In genomic region chr20:6123650-6124014, GRCh38 we compare ENCODE assay signal across 10 cellular contexts. TPM values are rescaled to one million over a fixed set of nuclear protein-coding genes. Genes with fewer than 3 reads are reported as not detected.
DNase-seq lines count a peak whose midpoint lies in the region; ATAC-seq, FAIRE-seq and TF ChIP-seq lines count a peak whose summit lies in the region.
"Had no signal": no experiment of that assay in that cellular context is flagged by ENCODE, and none has a peak within 500 bp of the region (broad histone marks: within the 10 kb centered on the region; RNA-seq: fewer than 3 reads in every experiment).

No MANE protein-coding gene starts in this region.

- peak overlapping the region; percentile 92 to 94 for H3K27ac ChIP-seq in small intestine (ENCODE audit: low read depth in 1 of 2, low read length in 1 of 2)

- H3K9me3 ChIP-seq in small intestine (ENCODE audit: control insufficient read depth, low read depth) = no peaks in the 10 kb centered on the region
- H3K9me3 ChIP-seq: MG63 had no signal

- DNase-seq in T-helper 2 cell treated with Interferon-gamma antibody and Interleukin-4, amounts not matched to agents 5 μg/mL and 100 μg/mL, for 36 hours (ENCODE audit: low spot score) = no peak
- no peak for DNase-seq in T-helper 2 cell
- no peak for DNase-seq in T-cell
- DNase-seq in glutamatergic neuron = no peak
- DNase-seq in small intestine = no peak
- DNase-seq in COR-L47 (lab: John Stamatoyannopoulos, UW) = no peak
- no peak for DNase-seq in natural killer cell treated with Interleukin-12 subunit alpha and Interleukin-12 subunit beta and Interleukin-15 and Interleukin-18, amount 100 ng/mL, for 72 hours (ENCODE audit: low spot score)
- DNase-seq in Ammon's horn (ENCODE audit: low spot score) = no peak

- H3K27me3 Mint-ChIP-seq in T-helper 2 cell treated with Interferon-gamma antibody and Interleukin-4, amounts not matched to agents 5 μg/mL and 100 μg/mL, for 36 hours (ENCODE audit: low read depth) = peaks cover 36% of the 10 kb centered on the region
- H3K27me3 Mint-ChIP-seq in T-cell = peaks cover 34 to 54% of the 10 kb centered on the region in 2 donors
- no peaks in the 10 kb centered on the region for H3K27me3 Mint-ChIP-seq in glutamatergic neuron (ENCODE audit: unreplicated experiment)
- H3K27me3 Mint-ChIP-seq in natural killer cell treated with Interleukin-12 subunit alpha and Interleukin-12 subunit beta and Interleukin-15 and Interleukin-18, amount 100 ng/mL, for 72 hours = peaks cover 22 to 55% of the 10 kb centered on the region in 2 donors

- H3K4me1 Mint-ChIP-seq in T-helper 2 cell treated with Interferon-gamma antibody and Interleukin-4, amounts not matched to agents 5 μg/mL and 100 μg/mL, for 36 hours (ENCODE audit: low read depth) = peaks cover 9% of the 10 kb centered on the region
- H3K4me1 Mint-ChIP-seq in T-cell (peaks cover 11 to 13% (median 11%) of the 10 kb centered on the region in 3 donors), glutamatergic neuron (ENCODE audit: low read depth, unreplicated experiment) (peaks cover 3% of the 10 kb centered on the region)
- H3K4me1 Mint-ChIP-seq in natural killer cell treated with Interleukin-12 subunit alpha and Interleukin-12 subunit beta and Interleukin-15 and Interleukin-18, amount 100 ng/mL, for 72 hours (ENCODE audit: low read depth in 2 of 2) = no peaks in the 10 kb centered on the region

- CTCF ChIA-PET in T-cell (lab: Charles Lee) = no interaction called here

- H3K9me3 Mint-ChIP-seq in T-helper 2 cell treated with Interferon-gamma antibody and Interleukin-4, amounts not matched to agents 5 μg/mL and 100 μg/mL, for 36 hours = no peaks in the 10 kb centered on the region
- H3K9me3 Mint-ChIP-seq in T-cell (no peaks in the 10 kb centered on the region), glutamatergic neuron (ENCODE audit: unreplicated experiment) (no peaks in the 10 kb centered on the region)
- no peaks in the 10 kb centered on the region for H3K9me3 Mint-ChIP-seq in natural killer cell treated with Interleukin-12 subunit alpha and Interleukin-12 subunit beta and Interleukin-15 and Interleukin-18, amount 100 ng/mL, for 72 hours

- no peak for TF ChIP-seq CTCF in glutamatergic neuron (IDR thresholded peaks at IDR 0.05; ENCODE audit: partially characterized antibody, unreplicated experiment)

- no peak for FAIRE-seq in small intestine (lab: Jason Lieb, UNC)
- FAIRE-seq: endometrium had no signal

- no peak overlapping the region for H3K4me3 ChIP-seq in small intestine (ENCODE audit: low read depth in 1 of 2, low read length in 2 of 2)

- H3K36me3 Mint-ChIP-seq in T-helper 2 cell treated with Interferon-gamma antibody and Interleukin-4, amounts not matched to agents 5 μg/mL and 100 μg/mL, for 36 hours (ENCODE audit: low read depth) = no peaks in the 10 kb centered on the region
- H3K36me3 Mint-ChIP-seq in T-cell = no peaks in the 10 kb centered on the region
- H3K36me3 Mint-ChIP-seq in glutamatergic neuron (ENCODE audit: unreplicated experiment) = no peaks in the 10 kb centered on the region
- no peaks in the 10 kb centered on the region for H3K36me3 Mint-ChIP-seq in natural killer cell treated with Interleukin-12 subunit alpha and Interleukin-12 subunit beta and Interleukin-15 and Interleukin-18, amount 100 ng/mL, for 72 hours

- H3K4me1 ChIP-seq in small intestine (ENCODE audit: control insufficient read depth in 2 of 2, insufficient read depth in 1 of 2, low read depth in 1 of 2, low read length in 1 of 2) = no peaks in the 10 kb centered on the region

- 86 to 92% (median 86%) methylated on average over 4 of the region's 4 CpGs for WGBS in small intestine, 3 donors

- peak overlapping the region; percentile 61 for H3K4me3 Mint-ChIP-seq in T-helper 2 cell treated with Interferon-gamma antibody and Interleukin-4, amounts not matched to agents 5 μg/mL and 100 μg/mL, for 36 hours
- H3K4me3 Mint-ChIP-seq in T-cell (peak overlapping the region in 2 of 3 donors; percentile 31 to 66), glutamatergic neuron (ENCODE audit: unreplicated experiment) (peak overlapping the region; percentile 84)
- no peak overlapping the region for H3K4me3 Mint-ChIP-seq in natural killer cell treated with Interleukin-12 subunit alpha and Interleukin-12 subunit beta and Interleukin-15 and Interleukin-18, amount 100 ng/mL, for 72 hours

- POLR2A ChIA-PET in T-cell (lab: Charles Lee) = no interaction called here

- H3K27me3 ChIP-seq in small intestine (ENCODE audit: control insufficient read depth in 2 of 2, insufficient read depth in 2 of 2, low read length in 2 of 2) = peaks cover 0 to 3% of the 10 kb centered on the region in 2 donors
- H3K27me3 ChIP-seq: MG63 had no signal

- H3K36me3 ChIP-seq in small intestine (ENCODE audit: control insufficient read depth in 2 of 2, insufficient read depth in 2 of 2, low read length in 2 of 2) = no peaks in the 10 kb centered on the region
- H3K36me3 ChIP-seq: MG63 had no signal

- no peak for ATAC-seq in T-cell (replicated peaks in 1 of 4)
- ATAC-seq in natural killer cell treated with Interleukin-12 subunit alpha and Interleukin-12 subunit beta and Interleukin-15 and Interleukin-18, amount 100 ng/mL, for 72 hours = no peak

- no peak overlapping the region for H3K27ac Mint-ChIP-seq in T-helper 2 cell treated with Interferon-gamma antibody and Interleukin-4, amounts not matched to agents 5 μg/mL and 100 μg/mL, for 36 hours
- H3K27ac Mint-ChIP-seq in T-cell = no peak overlapping the region
- no peak overlapping the region for H3K27ac Mint-ChIP-seq in glutamatergic neuron (ENCODE audit: unreplicated experiment)
- H3K27ac Mint-ChIP-seq in natural killer cell treated with Interleukin-12 subunit alpha and Interleukin-12 subunit beta and Interleukin-15 and Interleukin-18, amount 100 ng/mL, for 72 hours = no peak overlapping the region

RNA-seq across cellular contexts. Expression of gene FERMT1, which starts 0.8 kb away (rescaled TPM):
- total RNA-seq in T-cell (under 1 TPM in 2 of 5 donors, not detected in 3; 0.20 to 0.22 TPM), glutamatergic neuron (ENCODE audit: unreplicated experiment) (0.29 TPM)
- polyA plus RNA-seq in small intestine = 10 to 100 TPM in 1 of 3 donors, 1 to 10 TPM in 2; 3.2 to 25.2 (median 7.4) TPM
- not detected for total RNA-seq in natural killer cell treated with Interleukin-12 subunit alpha and Interleukin-12 subunit beta and Interleukin-15 and Interleukin-18, amount 100 ng/mL, for 72 hours
